Comparison of ENCODE assay signal across 15 cellular contexts in genomic region chr9:135029434-135029833, GRCh38. TPM values are rescaled to one million over a fixed set of nuclear protein-coding genes. Genes with fewer than 3 reads are reported as not detected.
DNase-seq lines count a peak whose midpoint lies in the region; ATAC-seq and TF ChIP-seq lines count a peak whose summit lies in the region.
"Had no signal": no experiment of that assay in that cellular context is flagged by ENCODE, and none has a peak within 500 bp of the region (broad histone marks: within the 10 kb centered on the region; RNA-seq: fewer than 3 reads in every experiment).

No MANE protein-coding gene starts in this region.

- DNase-seq in Right ventricle myocardium inferior (ENCODE audit: missing footprints): peak; percentile 45
- DNase-seq in left cardiac atrium: no peak
- no peak for DNase-seq in glutamatergic neuron
- no peak for DNase-seq in neural progenitor cell (ENCODE audit: low spot score)
- DNase-seq in Karpas-422: no peak
- DNase-seq: 8988T; AML-193; C1 segment of cervical spinal cord; Calu3; CD4-positive, alpha-beta T cell; DMS 273 treated with DMSO at 0.1 percent for 48 hours; GM23248 had no signal

- H3K79me2 ChIP-seq in neural progenitor cell (ENCODE audit: low read depth): no peaks in the 10 kb centered on the region
- H3K79me2 ChIP-seq in Karpas-422 (ENCODE audit: low read length): no peaks in the 10 kb centered on the region

- H3K27ac Mint-ChIP-seq in glutamatergic neuron (ENCODE audit: unreplicated experiment) (peak overlapping the region; percentile 20), neural progenitor cell (peak overlapping the region; percentile 58)
- H3K27ac Mint-ChIP-seq: CD4-positive, alpha-beta T cell; IgD-negative memory B cell had no signal

- TF ChIP-seq CTCF in glutamatergic neuron (IDR thresholded peaks at IDR 0.05; ENCODE audit: partially characterized antibody, unreplicated experiment) (no peak), neural progenitor cell (IDR thresholded peaks at IDR 0.05) (no peak)

- no peaks in the 10 kb centered on the region for H3K27me3 ChIP-seq in neural progenitor cell
- no peaks in the 10 kb centered on the region for H3K27me3 ChIP-seq in Karpas-422 (ENCODE audit: low read length)

- H3K9me3 Mint-ChIP-seq in glutamatergic neuron (ENCODE audit: unreplicated experiment) (peaks cover 4% of the 10 kb centered on the region), neural progenitor cell (peaks cover 6% of the 10 kb centered on the region)
- H3K9me3 Mint-ChIP-seq: CD4-positive, alpha-beta T cell had no signal

- H3K36me3 Mint-ChIP-seq in glutamatergic neuron (ENCODE audit: unreplicated experiment): peaks cover 6% of the 10 kb centered on the region
- no peaks in the 10 kb centered on the region for H3K36me3 Mint-ChIP-seq in neural progenitor cell
- H3K36me3 Mint-ChIP-seq: IgD-negative memory B cell had no signal

- no peak overlapping the region for H3K4me3 ChIP-seq in neural progenitor cell
- no peak overlapping the region for H3K4me3 ChIP-seq in Karpas-422 (ENCODE audit: low read length)
- H3K4me3 ChIP-seq: GM23248 had no signal

- H3F3A ChIP-seq in neural progenitor cell (ENCODE audit: low read depth): no peaks in the 10 kb centered on the region

- H3K4me3 Mint-ChIP-seq in glutamatergic neuron (ENCODE audit: unreplicated experiment): peak overlapping the region; percentile 60
- H3K4me3 Mint-ChIP-seq in neural progenitor cell: no peak overlapping the region
- H3K4me3 Mint-ChIP-seq: CD4-positive, alpha-beta T cell; IgD-negative memory B cell had no signal

- ATAC-seq in Right ventricle myocardium inferior (no peak), left cardiac atrium (no peak), GM19397 (IDR thresholded peaks at IDR 0.05; ENCODE audit: unreplicated experiment) (no peak), HG02678 (IDR thresholded peaks at IDR 0.05; ENCODE audit: unreplicated experiment) (no peak)

- H3K4me1 ChIP-seq in neural progenitor cell (no peaks in the 10 kb centered on the region), Karpas-422 (ENCODE audit: low read length) (no peaks in the 10 kb centered on the region)

- H3K36me3 ChIP-seq in neural progenitor cell (no peaks in the 10 kb centered on the region), Karpas-422 (ENCODE audit: insufficient read depth, low read length) (no peaks in the 10 kb centered on the region)

- H3K27ac ChIP-seq in neural progenitor cell (no peak overlapping the region), Karpas-422 (ENCODE audit: low read length) (no peak overlapping the region)
- H3K27ac ChIP-seq: GM23248 had no signal

- H3K4me2 ChIP-seq in neural progenitor cell: no peak overlapping the region
- H3K4me2 ChIP-seq in Karpas-422 (ENCODE audit: low read depth, low read length, poor library complexity, severe bottlenecking): no peak overlapping the region

- no peaks in the 10 kb centered on the region for H4K20me1 ChIP-seq in neural progenitor cell (ENCODE audit: low read depth)
- H4K20me1 ChIP-seq in Karpas-422 (ENCODE audit: insufficient read depth, low read depth, low read length): no peaks in the 10 kb centered on the region

- intact Hi-C loops in Right ventricle myocardium inferior (cut with DNase I) (no loop called here), left cardiac atrium (cut with DNase I) (no loop called here)

- H3K4me1 Mint-ChIP-seq in glutamatergic neuron (ENCODE audit: low read depth, unreplicated experiment) (peaks cover 16% of the 10 kb centered on the region), neural progenitor cell (peaks cover 3% of the 10 kb centered on the region)
- H3K4me1 Mint-ChIP-seq: IgD-negative memory B cell had no signal

- H3K9me3 ChIP-seq in neural progenitor cell (ENCODE audit: low read depth) (no peaks in the 10 kb centered on the region), Karpas-422 (ENCODE audit: low read length) (no peaks in the 10 kb centered on the region)

- H2AFZ ChIP-seq in neural progenitor cell (replicated peaks) (no peak overlapping the region), Karpas-422 (ENCODE audit: low read length) (no peak overlapping the region)
- H2AFZ ChIP-seq: GM23248 had no signal

- H3K9ac ChIP-seq in neural progenitor cell (no peak overlapping the region), Karpas-422 (ENCODE audit: low read length) (no peak overlapping the region)
- H3K9ac ChIP-seq: GM23248 had no signal

- H3K27me3 Mint-ChIP-seq in glutamatergic neuron (ENCODE audit: unreplicated experiment): peaks cover 3% of the 10 kb centered on the region
- H3K27me3 Mint-ChIP-seq in neural progenitor cell (ENCODE audit: insufficient read depth, low read depth): peaks cover 4% of the 10 kb centered on the region
- H3K27me3 Mint-ChIP-seq: IgD-negative memory B cell had no signal

- H3K9me2 ChIP-seq in Karpas-422 (replicated peaks; ENCODE audit: insufficient read depth, low read length): no peaks in the 10 kb centered on the region

RNA-seq across cellular contexts. Expression of gene OLFM1, which starts 58.0 kb away (rescaled TPM):
- total RNA-seq in Right ventricle myocardium inferior (17.9 TPM), left cardiac atrium (10 to 100 TPM; 13.9 to 25.5 TPM), glutamatergic neuron (ENCODE audit: unreplicated experiment) (387 TPM), neural progenitor cell (ENCODE audit: low replicate concordance) (4.0 and 6.6 TPM in 2 replicates)
- total RNA-seq in Karpas-422 (2014; rRNA removed; shearing (Covaris generic); ENCODE audit: low replicate concordance): not detected in 2 replicates
- total RNA-seq: CD4-positive, alpha-beta T cell had no signal

Comparison
In these comparisons a context has a peak if more than half of its experiments do, and no peak if none do; other contexts are left out.
1. RNA of gene OLFM1, which starts 58.0 kb away (total RNA-seq): 387 TPM in glutamatergic neuron (single experiment); 13.9 to 25.5 TPM in left cardiac atrium, 17.9 TPM in Right ventricle myocardium inferior (single experiment), 4.0 to 6.6 TPM in neural progenitor cell and not detected in Karpas-422; every median in the first group is over 10 times any median in the second.